Comparison of ENCODE assay signal across 19 cellular contexts in genomic region chr12:94445662-94446061, GRCh38.
"Had no signal": no experiment of that assay in that cellular context is flagged by ENCODE, and none has a peak within 500 bp of the region (broad histone marks: within the 10 kb centered on the region; RNA-seq: fewer than 3 reads in every experiment).

No MANE protein-coding gene starts in this region.

- H3K9ac ChIP-seq: parathyroid adenoma had no signal

- H3K27ac Mint-ChIP-seq: activated CD4-positive, alpha-beta T cell treated with anti-CD3 and anti-CD28 coated beads, Interleukin-2, amount 10 ng/mL, durations not matched to agents 7 days and 5 days; activated CD8-positive, alpha-beta T cell treated with anti-CD3 and anti-CD28 coated beads, Interleukin-2, amount 10 ng/mL, durations not matched to agents 7 days and 5 days; activated naive CD8-positive, alpha-beta T cell treated with anti-CD3 and anti-CD28 coated beads, Interleukin-2, amount 10 ng/mL, durations not matched to agents 7 days and 5 days; activated T-cell treated with anti-CD3 and anti-CD28 coated beads, Interleukin-2, amount 50 U/mL, for 24 hours; activated T-helper 2 cell treated with anti-CD3 and anti-CD28 coated beads, Interferon-gamma antibody, Interleukin-2, Interleukin-4, amounts not matched to agents 10 μg/mL and 5 μg/mL and 100 μg/mL, durations not matched to agents 14 hours and 24 hours and 36 hours; natural killer cell treated with Interleukin-12 subunit alpha and Interleukin-12 subunit beta and Interleukin-15 and Interleukin-18, amount 100 ng/mL, for 72 hours; T-helper 1 cell treated with Interleukin-12 subunit alpha and Interleukin-12 subunit beta and Interleukin-4 antibody, amounts not matched to agents 30 μg/mL and 1 μg/mL, for 36 hours had no signal

- H3K9me3 Mint-ChIP-seq: natural killer cell treated with Interleukin-12 subunit alpha and Interleukin-12 subunit beta and Interleukin-15 and Interleukin-18, amount 100 ng/mL, for 72 hours had no signal

- DNase-seq: activated CD4-positive, alpha-beta T cell treated with anti-CD3 and anti-CD28 coated beads, Interleukin-2, amount 10 ng/mL, durations not matched to agents 7 days and 5 days; activated CD8-positive, alpha-beta T cell treated with anti-CD3 and anti-CD28 coated beads, Interleukin-2, amount 10 ng/mL, durations not matched to agents 7 days and 5 days; activated naive CD4-positive, alpha-beta T cell treated with Interleukin-2 at 50 U/mL for 16 hours; activated naive CD8-positive, alpha-beta T cell treated with anti-CD3 and anti-CD28 coated beads, Interleukin-2, amount 10 ng/mL, durations not matched to agents 7 days and 5 days; activated T-cell treated with anti-CD3 and anti-CD28 coated beads, Interleukin-2, amount 50 U/mL, for 24 hours; amygdala; caudate nucleus; erythroblast; immature natural killer cell; kidney glomerular epithelial cell; mesendoderm; stimulated activated CD4-positive, alpha-beta T cell treated with anti-CD3 and anti-CD28 coated beads, Interleukin-12 subunit alpha, Interleukin-12 subunit beta, amount 100 ng/mL, for 4 hours; stimulated activated CD4-positive, alpha-beta T cell treated with anti-CD3 and anti-CD28 coated beads, Interleukin-1b, Interleukin-23, amount 100 ng/mL, for 48 hours; stimulated activated CD8-positive, alpha-beta memory T cell treated with anti-CD3 and anti-CD28 coated beads, Interleukin-4, amount 100 ng/mL, for 48 hours; stimulated activated naive CD4-positive, alpha-beta T cell had no signal

- H2AFZ ChIP-seq: parathyroid adenoma had no signal

- H3K4me3 Mint-ChIP-seq: activated CD4-positive, alpha-beta T cell treated with anti-CD3 and anti-CD28 coated beads, Interleukin-2, amount 10 ng/mL, durations not matched to agents 7 days and 5 days; activated CD8-positive, alpha-beta T cell treated with anti-CD3 and anti-CD28 coated beads, Interleukin-2, amount 10 ng/mL, durations not matched to agents 7 days and 5 days; activated naive CD8-positive, alpha-beta T cell treated with anti-CD3 and anti-CD28 coated beads, Interleukin-2, amount 10 ng/mL, durations not matched to agents 7 days and 5 days; activated T-cell treated with anti-CD3 and anti-CD28 coated beads, Interleukin-2, amount 50 U/mL, for 24 hours; immature natural killer cell; natural killer cell treated with Interleukin-12 subunit alpha and Interleukin-12 subunit beta and Interleukin-15 and Interleukin-18, amount 100 ng/mL, for 72 hours; T-helper 1 cell treated with Interleukin-12 subunit alpha and Interleukin-12 subunit beta and Interleukin-4 antibody, amounts not matched to agents 30 μg/mL and 1 μg/mL, for 36 hours had no signal

- H3K4me1 ChIP-seq: parathyroid adenoma had no signal

- H3K27me3 Mint-ChIP-seq: activated CD4-positive, alpha-beta T cell treated with anti-CD3 and anti-CD28 coated beads, Interleukin-2, amount 10 ng/mL, durations not matched to agents 7 days and 5 days; activated naive CD8-positive, alpha-beta T cell treated with anti-CD3 and anti-CD28 coated beads, Interleukin-2, amount 10 ng/mL, durations not matched to agents 7 days and 5 days; activated T-cell treated with anti-CD3 and anti-CD28 coated beads, Interleukin-2, amount 50 U/mL, for 24 hours; natural killer cell treated with Interleukin-12 subunit alpha and Interleukin-12 subunit beta and Interleukin-15 and Interleukin-18, amount 100 ng/mL, for 72 hours had no signal

- H3K27ac ChIP-seq: parathyroid adenoma had no signal
